ENCODE assay signal across 15 cellular contexts in the genomic region with DNA sequence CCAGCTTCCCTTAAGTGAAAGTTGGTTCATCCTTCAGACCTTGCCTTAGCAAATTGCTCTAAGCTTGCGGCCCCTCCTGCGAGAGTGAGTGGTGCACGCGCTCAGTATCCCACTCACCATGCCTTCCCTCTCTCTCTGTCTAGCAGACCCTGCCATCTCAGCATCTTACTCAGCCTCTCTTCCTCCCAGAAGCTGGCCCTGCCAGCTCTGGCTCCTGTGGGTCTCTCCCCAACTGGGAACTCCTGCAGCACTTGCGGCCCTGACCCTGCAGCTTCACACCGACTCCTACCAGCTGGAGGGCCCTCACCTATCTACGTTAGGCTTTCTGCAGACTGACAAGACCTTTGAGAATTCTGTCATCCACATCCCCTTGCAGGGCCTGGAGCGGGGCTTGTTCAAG.
DNase-seq lines count a peak whose midpoint lies in the region; ATAC-seq and TF ChIP-seq lines count a peak whose summit lies in the region.
"Had no signal": no experiment of that assay in that cellular context is flagged by ENCODE, and none has a peak within 500 bp of the region (broad histone marks: within the 10 kb centered on the region; RNA-seq: fewer than 3 reads in every experiment).

No MANE protein-coding gene starts in this region.

- no peaks in the 10 kb centered on the region for H3K4me1 Mint-ChIP-seq in osteocyte (ENCODE audit: unreplicated experiment)

- no peak overlapping the region for H3K4me3 Mint-ChIP-seq in osteocyte (ENCODE audit: unreplicated experiment)
- H3K4me3 Mint-ChIP-seq: CD4-positive, alpha-beta T cell had no signal

- no peak for ATAC-seq in left colon
- no peak for ATAC-seq in GM19351 (IDR thresholded peaks at IDR 0.05; ENCODE audit: unreplicated experiment)
- ATAC-seq: HCT116 had no signal

- H3K4me3 ChIP-seq in BE2C (ENCODE audit: low read depth, low read length) = no peak overlapping the region
- H3K4me3 ChIP-seq: GM23248 had no signal

- H3K4me1 ChIP-seq in BE2C = peaks cover 36% of the 10 kb centered on the region

- H3K27me3 Mint-ChIP-seq in osteocyte (ENCODE audit: unreplicated experiment) = peaks cover 33% of the 10 kb centered on the region
- H3K27me3 Mint-ChIP-seq: CD4-positive, alpha-beta T cell had no signal

- no peak overlapping the region for H3K27ac Mint-ChIP-seq in osteocyte (ENCODE audit: unreplicated experiment)
- H3K27ac Mint-ChIP-seq: CD4-positive, alpha-beta T cell had no signal

- no peak for TF ChIP-seq CTCF in BE2C (IDR thresholded peaks at IDR 0.05; ENCODE audit: low read depth, low read length)
- no peak for TF ChIP-seq CTCF in osteocyte (IDR thresholded peaks at IDR 0.05)

- no peaks in the 10 kb centered on the region for H3K36me3 Mint-ChIP-seq in osteocyte (ENCODE audit: unreplicated experiment)

- H3K36me3 ChIP-seq in BE2C = no peaks in the 10 kb centered on the region

- intact Hi-C loops in left colon (cut with DNase I, micrococcal nuclease) = no loop called here

- H3K9me3 Mint-ChIP-seq in osteocyte (ENCODE audit: unreplicated experiment) = no peaks in the 10 kb centered on the region
- H3K9me3 Mint-ChIP-seq: CD4-positive, alpha-beta T cell had no signal

- no peaks in the 10 kb centered on the region for H3K9me3 ChIP-seq in BE2C

- DNase-seq in BE2C = peak; percentile 34
- DNase-seq in SK-N-DZ (ENCODE audit: low spot score) = peak; percentile 25
- peak; percentile 74 for DNase-seq in islet precursor cell
- peak; percentile 56 for DNase-seq in osteocyte (ENCODE audit: extremely low spot score, unreplicated experiment)
- no peak for DNase-seq in SIG-M5 treated with dmso at 0.1 percent for 504 hours (lab: John Stamatoyannopoulos, UW; ENCODE audit: unreplicated experiment)
- no peak for DNase-seq in NCI-H2081 treated with DMSO at 0.1 percent for 48 hours (lab: John Stamatoyannopoulos, UW)
- DNase-seq in left colon = no peak
- DNase-seq: ACHN; C1 segment of cervical spinal cord; Calu3; CD4-positive, alpha-beta T cell; DMS 273 treated with DMSO at 0.1 percent for 48 hours; GM23248 had no signal

- H3K27me3 ChIP-seq in BE2C = no peaks in the 10 kb centered on the region

Comparison
In these comparisons a context has a peak if more than half of its experiments do, and no peak if none do; other contexts are left out.
1. DNase-seq: peak in BE2C (single experiment), SK-N-DZ (single experiment), islet precursor cell (single experiment) and osteocyte (single experiment); none in SIG-M5 treated with dmso at 0.1 percent for 504 hours (single experiment), NCI-H2081 treated with DMSO at 0.1 percent for 48 hours (single experiment) and left colon (0 of 2).